18 cellular contexts compared by ENCODE assay signal in genomic region chr19:17296976-17297375, GRCh38.
"Had no signal": no experiment of that assay in that cellular context is flagged by ENCODE, and none has a peak within 500 bp of the region (broad histone marks: within the 10 kb centered on the region; RNA-seq: fewer than 3 reads in every experiment).

No MANE protein-coding gene starts in this region.

- H3K36me3 Mint-ChIP-seq: memory B cell had no signal

- H3K9me3 ChIP-seq: esophagus squamous epithelium, pancreas, suprapubic skin had no signal

- H3K4me1 ChIP-seq: pancreas had no signal

- H3K27me3 Mint-ChIP-seq: activated naive CD8-positive, alpha-beta T cell treated with anti-CD3 and anti-CD28 coated beads for 36 hours; memory B cell had no signal

- H3K9me3 Mint-ChIP-seq: activated naive CD8-positive, alpha-beta T cell treated with anti-CD3 and anti-CD28 coated beads for 36 hours; memory B cell; nephron had no signal

- ATAC-seq: heart left ventricle; pancreas; stimulated activated naive CD8-positive, alpha-beta T cell treated with anti-CD3 and anti-CD28 coated beads, Interleukin-15, Interleukin-2, amounts not matched to agents 100 U/mL and 50 U/mL, for 24 hours had no signal

- H3K4me3 Mint-ChIP-seq: activated naive CD8-positive, alpha-beta T cell treated with anti-CD3 and anti-CD28 coated beads for 36 hours; memory B cell; nephron had no signal

- DNase-seq: activated CD4-positive, alpha-beta T cell treated with anti-CD3 and anti-CD28 coated beads, Interleukin-2, amount 50 U/mL, for 4 hours; activated gamma-delta T cell; activated naive CD8-positive, alpha-beta T cell treated with anti-CD3 and anti-CD28 coated beads for 36 hours; activated T-cell treated with anti-CD3 and anti-CD28 coated beads, Interleukin-2, amount 50 U/mL, for 1 hour; anterior cingulate cortex; esophagus squamous epithelium; heart left ventricle; left ventricle myocardium inferior; pancreas; stimulated activated CD4-positive, alpha-beta T cell treated with anti-CD3 and anti-CD28 coated beads, Interleukin-2, amount 100 ng/mL, for 48 hours; stimulated activated CD8-positive, alpha-beta memory T cell treated with anti-CD3 and anti-CD28 coated beads, Interleukin-4, amount 100 ng/mL, for 48 hours; stimulated activated naive CD8-positive, alpha-beta T cell treated with anti-CD3 and anti-CD28 coated beads, Interleukin-15, Interleukin-2, amounts not matched to agents 100 U/mL and 50 U/mL, for 24 hours had no signal

- H3K27ac ChIP-seq: esophagus squamous epithelium, heart left ventricle, left ventricle myocardium inferior, pancreas, suprapubic skin had no signal

- H3K4me3 ChIP-seq: esophagus squamous epithelium, heart left ventricle, left ventricle myocardium inferior, pancreas, suprapubic skin had no signal

- H3K27ac Mint-ChIP-seq: memory B cell, nephron had no signal

- FAIRE-seq: endometrium, islet of Langerhans, pancreas, TTC549 had no signal

- H3K27me3 ChIP-seq: esophagus squamous epithelium, heart left ventricle, pancreas, suprapubic skin had no signal

- H3K36me3 ChIP-seq: pancreas had no signal
